Comparison of ENCODE assay signal across 14 cellular contexts in the genomic region with DNA sequence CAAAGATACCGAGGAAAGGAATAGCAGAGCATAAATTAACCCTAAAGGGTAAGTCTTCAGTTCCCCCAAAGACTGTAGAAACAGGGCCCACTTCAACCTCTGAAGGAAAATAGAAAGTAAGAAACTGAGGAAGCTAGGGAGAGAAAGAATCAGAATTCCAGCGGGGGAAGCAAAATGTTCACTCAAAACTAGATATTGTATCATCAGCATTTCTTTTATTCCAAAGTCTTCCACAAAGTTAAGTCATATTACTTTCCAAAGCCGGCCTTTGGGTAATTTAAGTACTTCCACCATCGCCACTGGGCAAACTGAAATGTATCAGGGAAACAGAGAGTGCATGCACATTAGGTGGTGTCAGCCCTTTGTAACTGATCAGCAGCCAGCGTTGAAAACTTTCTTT.
"Had no signal": no experiment of that assay in that cellular context is flagged by ENCODE, and none has a peak within 500 bp of the region (broad histone marks: within the 10 kb centered on the region; RNA-seq: fewer than 3 reads in every experiment).

No MANE protein-coding gene starts in this region.

- H3K36me3 ChIP-seq: tibial nerve had no signal

- ATAC-seq: activated T-cell treated with anti-CD3 and anti-CD28 coated beads, Interleukin-2, amount 50 U/mL, for 4 hours; esophagus mucosa; sciatic nerve; stimulated activated effector memory CD8-positive, alpha-beta T cell treated with anti-CD3 and anti-CD28 coated beads, Interleukin-12 subunit alpha, Interleukin-12 subunit beta, amount 100 ng/mL, for 72 hours had no signal

- H3K4me1 ChIP-seq: tibial nerve had no signal

- DNase-seq: activated B cell treated with CpG ODN at 0.5 μM for 24 hours; effector CD8-positive, alpha-beta T cell; T1000 had no signal

- H3K27me3 Mint-ChIP-seq: stimulated activated naive CD8-positive, alpha-beta T cell treated with anti-CD3 and anti-CD28 coated beads, Interleukin-15, amount 100 ng/mL, for 72 hours had no signal

- H3K4me3 ChIP-seq: tibial nerve had no signal

- H3K27ac Mint-ChIP-seq: activated B cell treated with CpG ODN at 0.5 μM for 24 hours; activated CD4-positive, alpha-beta T cell treated with anti-CD3 and anti-CD28 coated beads for 36 hours; activated naive CD8-positive, alpha-beta T cell treated with anti-CD3 and anti-CD28 coated beads for 36 hours; activated T-helper 2 cell treated with anti-CD3 and anti-CD28 coated beads, Interferon-gamma antibody, Interleukin-2, Interleukin-4, amounts not matched to agents 10 μg/mL and 5 μg/mL and 100 μg/mL, durations not matched to agents 14 hours and 24 hours and 36 hours; natural killer cell; stimulated activated effector memory CD8-positive, alpha-beta T cell treated with anti-CD3 and anti-CD28 coated beads, Interleukin-12 subunit alpha, Interleukin-12 subunit beta, amount 100 ng/mL, for 72 hours; stimulated activated naive CD8-positive, alpha-beta T cell treated with anti-CD3 and anti-CD28 coated beads, Interleukin-15, amount 100 ng/mL, for 72 hours; T-helper 1 cell treated with Interleukin-12 subunit alpha and Interleukin-12 subunit beta and Interleukin-4 antibody, amounts not matched to agents 30 μg/mL and 1 μg/mL, for 36 hours had no signal

- H3K4me3 Mint-ChIP-seq: activated B cell treated with CpG ODN at 0.5 μM for 24 hours; activated CD4-positive, alpha-beta T cell treated with anti-CD3 and anti-CD28 coated beads for 36 hours; activated naive CD8-positive, alpha-beta T cell treated with anti-CD3 and anti-CD28 coated beads for 36 hours; activated T-cell treated with anti-CD3 and anti-CD28 coated beads, Interleukin-2, amount 50 U/mL, for 4 hours; natural killer cell; stimulated activated effector memory CD8-positive, alpha-beta T cell treated with anti-CD3 and anti-CD28 coated beads, Interleukin-12 subunit alpha, Interleukin-12 subunit beta, amount 100 ng/mL, for 72 hours; stimulated activated naive CD8-positive, alpha-beta T cell treated with anti-CD3 and anti-CD28 coated beads, Interleukin-15, amount 100 ng/mL, for 72 hours; T-helper 1 cell treated with Interleukin-12 subunit alpha and Interleukin-12 subunit beta and Interleukin-4 antibody, amounts not matched to agents 30 μg/mL and 1 μg/mL, for 36 hours had no signal

- H3K36me3 Mint-ChIP-seq: activated naive CD8-positive, alpha-beta T cell treated with anti-CD3 and anti-CD28 coated beads for 36 hours; natural killer cell; stimulated activated effector memory CD8-positive, alpha-beta T cell treated with anti-CD3 and anti-CD28 coated beads, Interleukin-12 subunit alpha, Interleukin-12 subunit beta, amount 100 ng/mL, for 72 hours had no signal

- H3K9me3 ChIP-seq: tibial nerve had no signal

- H3K27ac ChIP-seq: tibial nerve had no signal

- H3K27me3 ChIP-seq: tibial nerve had no signal

- H3K4me1 Mint-ChIP-seq: activated B cell treated with CpG ODN at 0.5 μM for 24 hours; activated CD4-positive, alpha-beta T cell treated with anti-CD3 and anti-CD28 coated beads for 36 hours; activated naive CD8-positive, alpha-beta T cell treated with anti-CD3 and anti-CD28 coated beads for 36 hours; natural killer cell; stimulated activated effector memory CD8-positive, alpha-beta T cell treated with anti-CD3 and anti-CD28 coated beads, Interleukin-12 subunit alpha, Interleukin-12 subunit beta, amount 100 ng/mL, for 72 hours; stimulated activated naive CD8-positive, alpha-beta T cell treated with anti-CD3 and anti-CD28 coated beads, Interleukin-15, amount 100 ng/mL, for 72 hours had no signal

- H3K9me3 Mint-ChIP-seq: activated B cell treated with CpG ODN at 0.5 μM for 24 hours; activated naive CD8-positive, alpha-beta T cell treated with anti-CD3 and anti-CD28 coated beads for 36 hours; activated T-helper 2 cell treated with anti-CD3 and anti-CD28 coated beads, Interferon-gamma antibody, Interleukin-2, Interleukin-4, amounts not matched to agents 10 μg/mL and 5 μg/mL and 100 μg/mL, durations not matched to agents 14 hours and 24 hours and 36 hours; natural killer cell; stimulated activated effector memory CD8-positive, alpha-beta T cell treated with anti-CD3 and anti-CD28 coated beads, Interleukin-12 subunit alpha, Interleukin-12 subunit beta, amount 100 ng/mL, for 72 hours; stimulated activated naive CD8-positive, alpha-beta T cell treated with anti-CD3 and anti-CD28 coated beads, Interleukin-15, amount 100 ng/mL, for 72 hours; T-helper 1 cell treated with Interleukin-12 subunit alpha and Interleukin-12 subunit beta and Interleukin-4 antibody, amounts not matched to agents 30 μg/mL and 1 μg/mL, for 36 hours had no signal
